In the genomic region with DNA sequence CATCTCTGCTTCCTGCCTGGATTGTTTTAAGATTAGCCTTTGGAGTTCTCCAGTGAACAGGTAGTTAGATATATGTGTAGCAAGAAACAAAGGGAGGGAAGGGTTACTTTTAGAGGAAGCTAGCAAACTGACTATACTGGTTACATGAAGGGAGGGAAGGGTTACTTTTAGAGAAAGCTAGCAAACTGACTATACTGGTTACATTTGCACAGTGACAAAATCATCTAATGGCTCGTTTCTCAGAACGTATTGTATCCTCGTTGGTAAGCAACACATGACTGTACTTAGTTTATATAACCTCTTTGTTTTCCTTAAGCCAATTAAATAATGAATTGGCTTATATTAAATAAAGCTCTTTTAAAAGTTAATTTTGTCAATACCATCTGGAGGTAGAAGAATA, we compare ENCODE assay signal across 27 cellular contexts.
"Had no signal": no experiment of that assay in that cellular context is flagged by ENCODE, and none has a peak within 500 bp of the region (broad histone marks: within the 10 kb centered on the region; RNA-seq: fewer than 3 reads in every experiment).

No MANE protein-coding gene starts in this region.

- H3K4me3 Mint-ChIP-seq: activated CD4-positive, alpha-beta memory T cell treated with anti-CD3 and anti-CD28 coated beads, Interleukin-2, amount 10 ng/mL, durations not matched to agents 7 days and 5 days; activated CD4-positive, alpha-beta T cell treated with anti-CD3 and anti-CD28 coated beads, Interleukin-2, amount 10 ng/mL, durations not matched to agents 7 days and 5 days; activated naive CD4-positive, alpha-beta T cell treated with anti-CD3 and anti-CD28 coated beads, Interleukin-2, amount 10 ng/mL, durations not matched to agents 7 days and 5 days; activated naive CD8-positive, alpha-beta T cell; activated naive CD8-positive, alpha-beta T cell treated with anti-CD3 and anti-CD28 coated beads, Interleukin-2, amount 50 U/mL, for 24 hours; activated T-cell treated with anti-CD3 and anti-CD28 coated beads, Interleukin-2, amount 50 U/mL, for 24 hours; activated T-cell treated with anti-CD3 and anti-CD28 coated beads, Interleukin-2, amount 50 U/mL, for 72 hours; WTC11 had no signal

- H3K9me3 Mint-ChIP-seq: activated CD4-positive, alpha-beta memory T cell treated with anti-CD3 and anti-CD28 coated beads, Interleukin-2, amount 10 ng/mL, durations not matched to agents 7 days and 5 days; activated CD4-positive, alpha-beta T cell treated with anti-CD3 and anti-CD28 coated beads, Interleukin-2, amount 10 ng/mL, durations not matched to agents 7 days and 5 days; activated naive CD4-positive, alpha-beta T cell treated with anti-CD3 and anti-CD28 coated beads, Interleukin-2, amount 10 ng/mL, durations not matched to agents 7 days and 5 days; activated naive CD8-positive, alpha-beta T cell treated with anti-CD3 and anti-CD28 coated beads, Interleukin-2, amount 50 U/mL, for 24 hours; activated T-cell treated with anti-CD3 and anti-CD28 coated beads, Interleukin-2, amount 50 U/mL, for 24 hours; activated T-cell treated with anti-CD3 and anti-CD28 coated beads, Interleukin-2, amount 50 U/mL, for 72 hours; WTC11 had no signal

- H3K4me3 ChIP-seq: adrenal gland, body of pancreas, colonic mucosa, gastrocnemius medialis had no signal

- H3K36me3 ChIP-seq: adrenal gland, colonic mucosa, gastrocnemius medialis had no signal

- H3K27ac Mint-ChIP-seq: activated CD4-positive, alpha-beta memory T cell treated with anti-CD3 and anti-CD28 coated beads, Interleukin-2, amount 10 ng/mL, durations not matched to agents 7 days and 5 days; activated CD4-positive, alpha-beta T cell treated with anti-CD3 and anti-CD28 coated beads, Interleukin-2, amount 10 ng/mL, durations not matched to agents 7 days and 5 days; activated naive CD4-positive, alpha-beta T cell treated with anti-CD3 and anti-CD28 coated beads, Interleukin-2, amount 10 ng/mL, durations not matched to agents 7 days and 5 days; activated naive CD8-positive, alpha-beta T cell; activated naive CD8-positive, alpha-beta T cell treated with anti-CD3 and anti-CD28 coated beads, Interleukin-2, amount 50 U/mL, for 24 hours; activated T-cell treated with anti-CD3 and anti-CD28 coated beads, Interleukin-2, amount 50 U/mL, for 24 hours; activated T-cell treated with anti-CD3 and anti-CD28 coated beads, Interleukin-2, amount 50 U/mL, for 72 hours; WTC11 had no signal

- H3K9me3 ChIP-seq: adrenal gland, body of pancreas, colonic mucosa, gastrocnemius medialis had no signal

- DNase-seq: activated CD4-positive, alpha-beta memory T cell treated with anti-CD3 and anti-CD28 coated beads, Interleukin-2, amount 10 ng/mL, durations not matched to agents 7 days and 5 days; activated CD4-positive, alpha-beta T cell treated with anti-CD3 and anti-CD28 coated beads for 1 hour; activated CD4-positive, alpha-beta T cell treated with anti-CD3 and anti-CD28 coated beads for 4 hours; activated CD4-positive, alpha-beta T cell treated with anti-CD3 and anti-CD28 coated beads, Interleukin-2, amount 10 ng/mL, durations not matched to agents 7 days and 5 days; activated CD4-positive, alpha-beta T cell treated with anti-CD3 and anti-CD28 coated beads, Interleukin-2, amount 50 U/mL, for 4 hours; activated CD8-positive, alpha-beta memory T cell treated with anti-CD3 and anti-CD28 coated beads, Interleukin-2, amount 50 U/mL, for 48 hours; activated gamma-delta T cell; activated naive CD4-positive, alpha-beta T cell; activated naive CD4-positive, alpha-beta T cell treated with anti-CD3 and anti-CD28 coated beads, Interleukin-2, amount 10 ng/mL, durations not matched to agents 7 days and 5 days; activated naive CD8-positive, alpha-beta T cell treated with anti-CD3 and anti-CD28 coated beads, Interleukin-2, amount 50 U/mL, for 24 hours; activated T-cell treated with anti-CD3 and anti-CD28 coated beads for 4 hours; activated T-cell treated with anti-CD3 and anti-CD28 coated beads, Interleukin-2, amount 50 U/mL, for 24 hours; activated T-cell treated with anti-CD3 and anti-CD28 coated beads, Interleukin-2, amount 50 U/mL, for 72 hours; adrenal gland; amygdala; aorta; body of pancreas; caudate nucleus; colonic mucosa; effector CD8-positive, alpha-beta T cell; foreskin fibroblast; gastrocnemius medialis; glutamatergic neuron; T-helper 2 cell had no signal

- H3K27me3 Mint-ChIP-seq: activated CD4-positive, alpha-beta T cell treated with anti-CD3 and anti-CD28 coated beads, Interleukin-2, amount 10 ng/mL, durations not matched to agents 7 days and 5 days; activated naive CD4-positive, alpha-beta T cell treated with anti-CD3 and anti-CD28 coated beads, Interleukin-2, amount 10 ng/mL, durations not matched to agents 7 days and 5 days; activated naive CD8-positive, alpha-beta T cell; activated naive CD8-positive, alpha-beta T cell treated with anti-CD3 and anti-CD28 coated beads, Interleukin-2, amount 50 U/mL, for 24 hours had no signal

- H3K27me3 ChIP-seq: adrenal gland, body of pancreas, colonic mucosa, gastrocnemius medialis had no signal

- H3K4me1 ChIP-seq: adrenal gland, body of pancreas, colonic mucosa, gastrocnemius medialis had no signal

- H3K27ac ChIP-seq: adrenal gland, body of pancreas, colonic mucosa, epithelial cell of prostate, gastrocnemius medialis had no signal

- H3K36me3 Mint-ChIP-seq: activated naive CD4-positive, alpha-beta T cell treated with anti-CD3 and anti-CD28 coated beads, Interleukin-2, amount 10 ng/mL, durations not matched to agents 7 days and 5 days; activated naive CD8-positive, alpha-beta T cell; WTC11 had no signal

- H3K4me1 Mint-ChIP-seq: activated CD4-positive, alpha-beta memory T cell treated with anti-CD3 and anti-CD28 coated beads, Interleukin-2, amount 10 ng/mL, durations not matched to agents 7 days and 5 days; activated CD4-positive, alpha-beta T cell treated with anti-CD3 and anti-CD28 coated beads, Interleukin-2, amount 10 ng/mL, durations not matched to agents 7 days and 5 days; activated naive CD4-positive, alpha-beta T cell treated with anti-CD3 and anti-CD28 coated beads, Interleukin-2, amount 10 ng/mL, durations not matched to agents 7 days and 5 days; activated naive CD8-positive, alpha-beta T cell treated with anti-CD3 and anti-CD28 coated beads, Interleukin-2, amount 50 U/mL, for 24 hours had no signal

- ATAC-seq: activated naive CD8-positive, alpha-beta T cell treated with anti-CD3 and anti-CD28 coated beads, Interleukin-2, amount 50 U/mL, for 24 hours; activated T-cell treated with anti-CD3 and anti-CD28 coated beads, Interleukin-2, amount 50 U/mL, for 72 hours; body of pancreas; gastrocnemius medialis; WTC11 had no signal
